8 cellular contexts compared by ENCODE assay signal in the genomic region with DNA sequence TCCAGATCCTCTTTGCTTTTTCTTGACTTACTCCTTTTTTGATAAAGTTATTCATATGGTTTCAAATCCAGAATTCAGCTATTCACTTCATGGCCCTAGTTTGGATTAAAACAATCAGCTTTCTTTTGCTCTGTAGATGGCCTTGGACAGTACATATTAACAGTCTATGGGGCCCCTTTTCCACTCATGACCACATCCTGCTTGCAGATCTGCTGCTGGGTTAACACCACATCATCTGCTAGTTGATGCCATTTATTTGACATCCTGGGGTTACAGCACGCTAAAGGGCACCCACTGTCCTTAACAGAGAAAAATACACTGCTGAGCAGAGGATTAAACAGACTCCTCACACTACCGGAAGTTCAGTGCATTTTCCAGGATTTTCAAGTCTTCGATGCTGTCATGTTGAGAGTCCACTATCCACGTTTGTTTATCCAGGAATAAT. TPM values are rescaled to one million over a fixed set of nuclear protein-coding genes. Genes with fewer than 3 reads are reported as not detected.
DNase-seq lines count a peak whose midpoint lies in the region; ATAC-seq, FAIRE-seq and TF ChIP-seq lines count a peak whose summit lies in the region.

No MANE protein-coding gene starts in this region.

- H3K36me3 Mint-ChIP-seq in HFFc6 (ENCODE audit: low read depth), result peaks cover 22% of the 10 kb centered on the region
- peaks cover 21% of the 10 kb centered on the region for H3K36me3 Mint-ChIP-seq in activated naive CD4-positive, alpha-beta T cell treated with anti-CD3 and anti-CD28 coated beads, Interleukin-2, amount 50 U/mL, for 24 hours

- no peak for TF ChIP-seq CTCF in HFFc6 (IDR thresholded peaks at IDR 0.05)

- H3K36me3 ChIP-seq in urinary bladder (ENCODE audit: insufficient read depth), result no peaks in the 10 kb centered on the region

- H3K27me3 Mint-ChIP-seq in HFFc6 (ENCODE audit: insufficient read depth), result no peaks in the 10 kb centered on the region; the same call in 1 of the 2 replicates
- H3K27me3 Mint-ChIP-seq in activated naive CD4-positive, alpha-beta T cell treated with anti-CD3 and anti-CD28 coated beads, Interleukin-2, amount 50 U/mL, for 24 hours, result no peaks in the 10 kb centered on the region

- no peak for FAIRE-seq in HTR-8/SVneo (lab: Jason Lieb, UNC)

- H3K27ac ChIP-seq in urinary bladder (ENCODE audit: low read depth), result peak overlapping the region; percentile 67

- peak overlapping the region; percentile 97 for H3K27ac Mint-ChIP-seq in HFFc6
- peak overlapping the region; percentile 100 for H3K27ac Mint-ChIP-seq in activated naive CD4-positive, alpha-beta T cell treated with anti-CD3 and anti-CD28 coated beads, Interleukin-2, amount 50 U/mL, for 24 hours

- peaks cover 56% of the 10 kb centered on the region for H3K4me1 Mint-ChIP-seq in HFFc6 (ENCODE audit: low read depth)
- peaks cover 47% of the 10 kb centered on the region for H3K4me1 Mint-ChIP-seq in activated naive CD4-positive, alpha-beta T cell treated with anti-CD3 and anti-CD28 coated beads, Interleukin-2, amount 50 U/mL, for 24 hours

- H3K9me3 Mint-ChIP-seq in HFFc6, result no peaks in the 10 kb centered on the region
- no peaks in the 10 kb centered on the region for H3K9me3 Mint-ChIP-seq in activated naive CD4-positive, alpha-beta T cell treated with anti-CD3 and anti-CD28 coated beads, Interleukin-2, amount 50 U/mL, for 24 hours

- peak overlapping the region; percentile 94 for H3K4me3 Mint-ChIP-seq in HFFc6
- H3K4me3 Mint-ChIP-seq in activated naive CD4-positive, alpha-beta T cell treated with anti-CD3 and anti-CD28 coated beads, Interleukin-2, amount 50 U/mL, for 24 hours, result peak overlapping the region; percentile 96

- no peaks in the 10 kb centered on the region for H3K4me1 ChIP-seq in urinary bladder (ENCODE audit: insufficient read depth)

- 43% methylated on average over 4 of the region's 4 CpGs for WGBS in urinary bladder

- H3K4me3 ChIP-seq in urinary bladder (ENCODE audit: low read depth, low read length), result no peak overlapping the region

- DNase-seq in HFFc6, result no peak
- DNase-seq in NOMO-1 treated with dmso at 0.1 percent for 144 hours (lab: John Stamatoyannopoulos, UW; ENCODE audit: unreplicated experiment), result peak; percentile 3
- peak; percentile 33 for DNase-seq in myocyte (ENCODE audit: low read depth)
- DNase-seq in NCI-H345 treated with DMSO at 0.1 percent for 48 hours (lab: John Stamatoyannopoulos, UW; ENCODE audit: unreplicated experiment), result no peak
- DNase-seq in HTR-8/SVneo (ENCODE audit: insufficient read length, low spot score), result no peak

- peak; percentile 86 for ATAC-seq in GM18498 (IDR thresholded peaks at IDR 0.05; ENCODE audit: unreplicated experiment)

RNA-seq across cellular contexts. Expression of a gene that starts 0.9 kb away (rescaled TPM):
- total RNA-seq in HFFc6 (2021; fragmentation: NEBNext Ultra II Directional; extraction: Animal tissue kit (Norgen Biotek cat#: 25700)), result 10 to 100 TPM; 50.5 to 70.7 (median 67.3) TPM
- total RNA-seq in myocyte (46.5 and 71.7 TPM in 2 replicates), urinary bladder (51.7 TPM)
- polyA plus RNA-seq in myocyte (2012), result 41.7 TPM
- polyA plus RNA-seq in urinary bladder, result 76.6 TPM

Comparison
In these comparisons a context has a peak if more than half of its experiments do, and no peak if none do; other contexts are left out.
1. DNase-seq: peak in NOMO-1 treated with dmso at 0.1 percent for 144 hours (single experiment) and myocyte (single experiment); none in HFFc6 (single experiment), NCI-H345 treated with DMSO at 0.1 percent for 48 hours (single experiment) and HTR-8/SVneo (single experiment).